1 cellular context compared by ENCODE assay signal in genomic region chr1:228478912-228479665, GRCh38.
TF ChIP-seq lines count a peak whose summit lies in the region.

No MANE protein-coding gene starts in this region.

TF ChIP-seq in HepG2, 621 proteins besides CTCF, POLR2A, EP300 and RAD21 (continued from another document):
- TF ChIP-seq, protein P1, sequence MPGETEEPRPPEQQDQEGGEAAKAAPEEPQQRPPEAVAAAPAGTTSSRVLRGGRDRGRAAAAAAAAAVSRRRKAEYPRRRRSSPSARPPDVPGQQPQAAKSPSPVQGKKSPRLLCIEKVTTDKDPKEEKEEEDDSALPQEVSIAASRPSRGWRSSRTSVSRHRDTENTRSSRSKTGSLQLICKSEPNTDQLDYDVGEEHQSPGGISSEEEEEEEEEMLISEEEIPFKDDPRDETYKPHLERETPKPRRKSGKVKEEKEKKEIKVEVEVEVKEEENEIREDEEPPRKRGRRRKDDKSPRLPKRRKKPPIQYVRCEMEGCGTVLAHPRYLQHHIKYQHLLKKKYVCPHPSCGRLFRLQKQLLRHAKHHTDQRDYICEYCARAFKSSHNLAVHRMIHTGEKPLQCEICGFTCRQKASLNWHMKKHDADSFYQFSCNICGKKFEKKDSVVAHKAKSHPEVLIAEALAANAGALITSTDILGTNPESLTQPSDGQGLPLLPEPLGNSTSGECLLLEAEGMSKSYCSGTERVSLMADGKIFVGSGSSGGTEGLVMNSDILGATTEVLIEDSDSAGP (CRISPR knock-in tag; IDR thresholded peaks at IDR 0.05; ENCODE audit: borderline replicate concordance), result no peak
- TF ChIP-seq ZNF329 (CRISPR knock-in tag; IDR thresholded peaks at IDR 0.05; ENCODE audit: low read depth) (no peak), ZNF703 (CRISPR knock-in tag; IDR thresholded peaks at IDR 0.05; ENCODE audit: borderline replicate concordance) (no peak), ZNF777 (CRISPR knock-in tag; IDR thresholded peaks at IDR 0.05) (no peak), ZNF558 (CRISPR knock-in tag; IDR thresholded peaks at IDR 0.05; ENCODE audit: borderline replicate concordance) (no peak), ZNF615 (CRISPR knock-in tag; IDR thresholded peaks at IDR 0.05; ENCODE audit: borderline replicate concordance) (no peak), LCORL (IDR thresholded peaks at IDR 0.05) (no peak), LCORL (CRISPR knock-in tag; IDR thresholded peaks at IDR 0.05) (no peak), TARDBP (CRISPR knock-in tag; IDR thresholded peaks at IDR 0.05) (no peak), PRDM15 (CRISPR knock-in tag; IDR thresholded peaks at IDR 0.05) (no peak)
- TF ChIP-seq, protein P2, sequence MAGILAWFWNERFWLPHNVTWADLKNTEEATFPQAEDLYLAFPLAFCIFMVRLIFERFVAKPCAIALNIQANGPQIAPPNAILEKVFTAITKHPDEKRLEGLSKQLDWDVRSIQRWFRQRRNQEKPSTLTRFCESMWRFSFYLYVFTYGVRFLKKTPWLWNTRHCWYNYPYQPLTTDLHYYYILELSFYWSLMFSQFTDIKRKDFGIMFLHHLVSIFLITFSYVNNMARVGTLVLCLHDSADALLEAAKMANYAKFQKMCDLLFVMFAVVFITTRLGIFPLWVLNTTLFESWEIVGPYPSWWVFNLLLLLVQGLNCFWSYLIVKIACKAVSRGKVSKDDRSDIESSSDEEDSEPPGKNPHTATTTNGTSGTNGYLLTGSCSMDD (CRISPR knock-in tag; IDR thresholded peaks at IDR 0.05), result no peak
TF ChIP-seq in HepG2: peak in this region for 0.
